ENCODE assay signal across 8 cellular contexts in the genomic region with DNA sequence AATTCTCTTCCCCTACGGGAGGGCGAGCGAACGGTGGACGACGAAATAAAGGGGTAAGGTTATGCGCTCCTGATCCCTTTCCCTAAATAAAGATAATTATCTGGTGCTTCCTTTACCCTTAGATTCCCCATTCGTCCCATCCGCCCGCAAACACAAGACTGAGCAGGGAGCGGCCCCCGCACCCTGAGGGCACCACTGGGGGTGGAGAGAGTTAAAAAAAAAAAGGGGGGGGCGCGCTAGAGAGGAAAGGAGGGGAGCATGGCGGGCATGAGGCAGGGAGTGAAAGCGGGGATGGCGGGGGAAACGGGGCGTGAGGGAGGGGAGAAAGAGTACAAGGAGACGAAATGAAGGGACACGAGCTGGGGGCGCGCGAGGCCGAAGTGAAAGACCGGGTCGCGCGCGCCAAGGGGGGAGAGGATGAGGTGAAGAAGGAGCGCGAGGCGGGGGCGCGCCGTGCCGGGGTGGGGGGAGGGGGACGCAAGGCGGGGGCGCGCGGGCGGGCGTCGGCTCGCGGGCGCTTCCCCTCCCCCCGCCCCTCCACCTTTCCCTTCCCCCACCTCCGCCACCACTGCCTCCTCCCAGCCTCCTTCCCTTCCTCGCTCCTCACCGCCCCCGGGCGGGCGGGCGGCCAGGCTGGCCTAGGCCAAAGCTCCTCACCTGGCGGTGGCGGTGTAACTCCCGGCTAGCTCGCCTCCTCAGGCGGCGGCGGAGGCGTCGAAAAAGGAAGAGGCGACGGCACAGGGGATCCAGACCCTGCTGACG. TPM values are rescaled to one million over a fixed set of nuclear protein-coding genes. Genes with fewer than 3 reads are reported as not detected.
A peak's percentile ranks its signal among the peaks of the same experiment; 100 is the strongest.
DNase-seq lines count a peak whose midpoint lies in the region; ATAC-seq and TF ChIP-seq lines count a peak whose summit lies in the region.

No MANE protein-coding gene starts in this region.

- peak; percentile 25 for TF ChIP-seq CTCF in epithelial cell of proximal tubule (conservative IDR thresholded peaks at IDR 0.05; ENCODE audit: low read depth, low read length)
- peak in 1 of 6 experiments; percentile 13 for TF ChIP-seq CTCF in thyroid gland (IDR thresholded peaks at IDR 0.05)

- H3K4me3 Mint-ChIP-seq in natural killer cell treated with Interleukin-12 subunit alpha and Interleukin-12 subunit beta and Interleukin-15 and Interleukin-18, amount 100 ng/mL, for 72 hours: peak overlapping the region; percentile 95

- ATAC-seq in Right ventricle myocardium inferior (peak; percentile 23), HG02588 (IDR thresholded peaks at IDR 0.05; ENCODE audit: unreplicated experiment) (peak; percentile 22)
- ATAC-seq in natural killer cell treated with Interleukin-12 subunit alpha and Interleukin-12 subunit beta and Interleukin-15 and Interleukin-18, amount 100 ng/mL, for 72 hours: peak; percentile 22 to 40

- no peaks in the 10 kb centered on the region for H3K36me3 ChIP-seq in thyroid gland

- H3K9me3 ChIP-seq in thyroid gland: no peaks in the 10 kb centered on the region

- H3K4me1 Mint-ChIP-seq in natural killer cell treated with Interleukin-12 subunit alpha and Interleukin-12 subunit beta and Interleukin-15 and Interleukin-18, amount 100 ng/mL, for 72 hours (ENCODE audit: low read depth in 2 of 2): peaks cover 34 to 48% of the 10 kb centered on the region in 2 donors

- H3K36me3 Mint-ChIP-seq in natural killer cell treated with Interleukin-12 subunit alpha and Interleukin-12 subunit beta and Interleukin-15 and Interleukin-18, amount 100 ng/mL, for 72 hours: peaks cover 4% of the 10 kb centered on the region

- TF ChIP-seq POLR2A in thyroid gland (IDR thresholded peaks at IDR 0.05): no peak

- peak overlapping the region; percentile 94 to 96 for H3K27ac Mint-ChIP-seq in natural killer cell treated with Interleukin-12 subunit alpha and Interleukin-12 subunit beta and Interleukin-15 and Interleukin-18, amount 100 ng/mL, for 72 hours

- WGBS in thyroid gland, 2 donors: 0% methylated on average over 39 to 41 of the region's 68 CpGs

- DNase-seq in Right ventricle myocardium inferior (ENCODE audit: missing footprints) (no peak), cardiac septum (ENCODE audit: low spot score) (no peak), NCI-H1105 (lab: John Stamatoyannopoulos, UW) (peak; percentile 45), epithelial cell of proximal tubule (ENCODE audit: low read depth) (no peak), thyroid gland (peak; percentile 61 to 62)
- DNase-seq in activated CD4-positive, alpha-beta T cell treated with anti-CD3 and anti-CD28 coated beads for 48 hours: peak; percentile 80
- peak; percentile 68 for DNase-seq in natural killer cell treated with Interleukin-12 subunit alpha and Interleukin-12 subunit beta and Interleukin-15 and Interleukin-18, amount 100 ng/mL, for 72 hours (ENCODE audit: low spot score)

- H3K27me3 Mint-ChIP-seq in natural killer cell treated with Interleukin-12 subunit alpha and Interleukin-12 subunit beta and Interleukin-15 and Interleukin-18, amount 100 ng/mL, for 72 hours: no peaks in the 10 kb centered on the region

- H3K27me3 ChIP-seq in thyroid gland: no peaks in the 10 kb centered on the region

- peaks cover 17 to 32% of the 10 kb centered on the region in 2 donors for H3K4me1 ChIP-seq in thyroid gland

- no peaks in the 10 kb centered on the region for H3K9me3 Mint-ChIP-seq in natural killer cell treated with Interleukin-12 subunit alpha and Interleukin-12 subunit beta and Interleukin-15 and Interleukin-18, amount 100 ng/mL, for 72 hours

- intact Hi-C loops in Right ventricle myocardium inferior (cut with DNase I) (no loop called here), cardiac septum (cut with DNase I) (loop anchor here (2.0 to 5.0 kb wide), 2 partner anchors 41 to 100 kb away; no protein-coding TSS in a partner anchor), thyroid gland (cut with DNase I) (loop anchor here (5.0 kb wide), 1 partner anchor 100 kb away; no protein-coding TSS in a partner anchor)

- H3K27ac ChIP-seq in thyroid gland: peak overlapping the region; percentile 91 to 92 (median 91)

- H3K4me3 ChIP-seq in epithelial cell of proximal tubule (ENCODE audit: low read depth, low read length): peak overlapping the region; percentile 90
- H3K4me3 ChIP-seq in thyroid gland (replicated peaks in 1 of 3): peak overlapping the region; percentile 27 to 96 (median 96)

RNA-seq across cellular contexts. Expression of gene GATAD2B, which starts 0.5 kb away (rescaled TPM):
- total RNA-seq in Right ventricle myocardium inferior: 35.3 TPM
- total RNA-seq in cardiac septum: 45.7 TPM
- 6.8 and 10.3 TPM in 2 replicates for total RNA-seq in epithelial cell of proximal tubule
- total RNA-seq in natural killer cell treated with Interleukin-12 subunit alpha and Interleukin-12 subunit beta and Interleukin-15 and Interleukin-18, amount 100 ng/mL, for 72 hours: 10 to 100 TPM; 58.5 to 76.6 TPM
- total RNA-seq in thyroid gland: 10 to 100 TPM; 20.1 to 28.8 (median 21.5) TPM

RNA-seq across cellular contexts. Expression of gene DENND4B, which starts 24.3 kb away (rescaled TPM):
- total RNA-seq in Right ventricle myocardium inferior (51.6 TPM), cardiac septum (42.7 TPM), epithelial cell of proximal tubule (19.1 and 42.5 TPM in 2 replicates), thyroid gland (10 to 100 TPM; 28.9 to 63.7 (median 44.8) TPM)
- total RNA-seq in natural killer cell treated with Interleukin-12 subunit alpha and Interleukin-12 subunit beta and Interleukin-15 and Interleukin-18, amount 100 ng/mL, for 72 hours: 100 to 1,000 TPM; 161 to 205 TPM

RNA-seq across cellular contexts. Expression of gene CRTC2, which starts 36.2 kb away (rescaled TPM):
- 19.3 TPM for total RNA-seq in Right ventricle myocardium inferior
- 20.6 TPM for total RNA-seq in cardiac septum
- total RNA-seq in epithelial cell of proximal tubule: 20.2 and 24.6 TPM in 2 replicates
- total RNA-seq in natural killer cell treated with Interleukin-12 subunit alpha and Interleukin-12 subunit beta and Interleukin-15 and Interleukin-18, amount 100 ng/mL, for 72 hours: 100 to 1,000 TPM; 103 to 129 TPM
- total RNA-seq in thyroid gland: 10 to 100 TPM; 11.4 to 22.5 (median 18.1) TPM

RNA-seq across cellular contexts. Expression of gene SLC39A1, which starts 41.1 kb away (rescaled TPM):
- total RNA-seq in Right ventricle myocardium inferior (48.9 TPM), cardiac septum (40.2 TPM), epithelial cell of proximal tubule (107 and 145 TPM in 2 replicates), thyroid gland (100 to 1,000 TPM in 2 of 4 donors, 10 to 100 TPM in 2; 90.4 to 109 (median 99.5) TPM)
- 10 to 100 TPM; 65.6 to 74.2 TPM for total RNA-seq in natural killer cell treated with Interleukin-12 subunit alpha and Interleukin-12 subunit beta and Interleukin-15 and Interleukin-18, amount 100 ng/mL, for 72 hours

RNA-seq across cellular contexts. Expression of gene CREB3L4, which starts 45.4 kb away (rescaled TPM):
- 4.9 TPM for total RNA-seq in Right ventricle myocardium inferior
- total RNA-seq in cardiac septum: 3.8 TPM
- total RNA-seq in epithelial cell of proximal tubule: 10.7 and 15.3 TPM in 2 replicates
- total RNA-seq in natural killer cell treated with Interleukin-12 subunit alpha and Interleukin-12 subunit beta and Interleukin-15 and Interleukin-18, amount 100 ng/mL, for 72 hours: 1 to 10 TPM; 4.5 to 6.1 TPM
- total RNA-seq in thyroid gland: 10 to 100 TPM in 3 of 4 donors, 1 to 10 TPM in 1; 6.6 to 23.1 (median 17.0) TPM

Comparison
In these comparisons a context has a peak if more than half of its experiments do, and no peak if none do; other contexts are left out.
1. DNase-seq: peak in NCI-H1105 (single experiment), activated CD4-positive, alpha-beta T cell treated with anti-CD3 and anti-CD28 coated beads for 48 hours (single experiment), natural killer cell treated with Interleukin-12 subunit alpha and Interleukin-12 subunit beta and Interleukin-15 and Interleukin-18, amount 100 ng/mL, for 72 hours (single experiment) and thyroid gland (2 of 2); none in Right ventricle myocardium inferior (single experiment), cardiac septum (single experiment) and epithelial cell of proximal tubule (single experiment).
2. Peak in every context shown above with its lines, with median percentiles within 50 percentile points of each other: ATAC-seq.